1 cellular context compared by ENCODE assay signal in genomic region chr7:20218261-20218660, GRCh38.
TF ChIP-seq lines count a peak whose summit lies in the region.

No MANE protein-coding gene starts in this region.

TF ChIP-seq in HCT116, 20 proteins besides CTCF, POLR2A, EP300 and RAD21 (continued from another document):
- TF ChIP-seq ZBTB33 (IDR thresholded peaks at IDR 0.05; ENCODE audit: extremely low read depth, insufficient replicate concordance, low read length): no peak
- TF ChIP-seq REST (IDR thresholded peaks at IDR 0.05; ENCODE audit: low read depth): no peak
- TF ChIP-seq YY1 (IDR thresholded peaks at IDR 0.05; ENCODE audit: extremely low read depth, insufficient replicate concordance, low read depth, low read length): no peak
- no peak for TF ChIP-seq CBX3 (IDR thresholded peaks at IDR 0.05; ENCODE audit: low read depth)
- no peak for TF ChIP-seq ZFX (IDR thresholded peaks at IDR 0.05)
- no peak for TF ChIP-seq FOSL1 (IDR thresholded peaks at IDR 0.05; ENCODE audit: low read depth)
- TF ChIP-seq SP1 (IDR thresholded peaks at IDR 0.05; ENCODE audit: low read depth): no peak
- no peak for TF ChIP-seq ZNF274 (IDR thresholded peaks at IDR 0.05; ENCODE audit: low read depth, low read length)
